8 cellular contexts compared by ENCODE assay signal in the genomic region with DNA sequence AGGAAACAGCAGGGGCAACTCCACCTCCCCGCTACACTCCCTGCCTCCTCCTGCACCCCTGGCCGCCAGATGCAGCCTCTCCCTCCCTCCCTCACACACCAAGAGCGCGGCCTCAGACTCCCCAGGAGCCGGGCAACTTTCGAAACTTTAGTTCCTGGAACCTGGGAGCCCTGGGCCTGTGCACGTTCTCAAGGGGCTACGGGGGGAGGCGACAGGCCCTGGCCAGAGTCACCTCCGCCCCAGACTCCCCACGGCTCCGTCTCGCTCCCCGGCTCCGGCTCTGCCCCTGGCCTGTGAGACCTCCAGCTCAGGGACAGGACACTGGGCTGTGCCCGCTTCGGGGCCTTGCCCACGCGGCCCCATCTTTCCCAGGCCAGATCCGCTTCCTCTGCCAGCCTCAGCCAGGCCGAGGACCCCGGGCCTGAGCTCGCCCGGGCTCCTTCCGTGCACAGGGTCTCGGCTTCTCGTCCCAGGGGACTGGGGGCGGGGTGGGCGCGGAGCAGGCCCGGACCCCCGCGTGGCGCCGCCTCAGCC. TPM values are rescaled to one million over a fixed set of nuclear protein-coding genes. Genes with fewer than 3 reads are reported as not detected.
DNase-seq lines count a peak whose midpoint lies in the region; ATAC-seq and TF ChIP-seq lines count a peak whose summit lies in the region.

No MANE protein-coding gene starts in this region.

- H3K27me3 ChIP-seq in dorsolateral prefrontal cortex, result peaks cover 0 to 76% (median 57%) of the 10 kb centered on the region in 45 donors

- H3K4me1 Mint-ChIP-seq in nephron, result no peaks in the 10 kb centered on the region

- H3K4me3 Mint-ChIP-seq in nephron, result peak overlapping the region; percentile 54 to 68 (median 65)

- H3K27me3 Mint-ChIP-seq in nephron (ENCODE audit: low read depth), result peaks cover 58% of the 10 kb centered on the region

- H3K27ac Mint-ChIP-seq in nephron, result no peak overlapping the region

- H3K27ac ChIP-seq in dorsolateral prefrontal cortex, result no peak overlapping the region

- DNase-seq in GF-D8 (lab: John Stamatoyannopoulos, UW) (peak; percentile 9), HPDE6-E6E7 (ENCODE audit: extremely low spot score) (peak; percentile 51), dorsolateral prefrontal cortex (no peak), SHP77 treated with DMSO at 0.1 percent for 48 hours (lab: John Stamatoyannopoulos, UW) (no peak), inferior parietal cortex (ENCODE audit: extremely low spot score) (no peak)
- DNase-seq in effector CD8-positive, alpha-beta T cell (lab: John Stamatoyannopoulos, UW), result no peak

- no peaks in the 10 kb centered on the region for H3K9me3 Mint-ChIP-seq in nephron

- intact Hi-C loops in dorsolateral prefrontal cortex (cut with DNase I), result no loop called here

- ATAC-seq in HG02870 (IDR thresholded peaks at IDR 0.05; ENCODE audit: unreplicated experiment), result no peak

- no peaks in the 10 kb centered on the region for H3K36me3 Mint-ChIP-seq in nephron (ENCODE audit: low read depth)

- peak overlapping the region in 57 of 59 donors; percentile 8 to 64 (median 39) for H3K4me3 ChIP-seq in dorsolateral prefrontal cortex

- TF ChIP-seq CTCF in dorsolateral prefrontal cortex (IDR thresholded peaks at IDR 0.05 in 54 of 56, conservative IDR thresholded peaks at IDR 0.05 in 2 of 56; ENCODE audit: low read depth in 1 of 56, partially characterized antibody in 56 of 56) (no peak), nephron (IDR thresholded peaks at IDR 0.05; ENCODE audit: unreplicated experiment in 3 of 3) (no peak)

RNA-seq across cellular contexts. Expression of a gene that starts 5.5 kb away (rescaled TPM):
- 1 to 10 TPM in 21 of 120 experiments, under 1 TPM in 75, not detected in 24; 0.18 to 3.8 (median 0.56) TPM for total RNA-seq in dorsolateral prefrontal cortex

Comparison
In these comparisons a context has a peak if more than half of its experiments do, and no peak if none do; other contexts are left out.
1. DNase-seq: peak in GF-D8 (single experiment) and HPDE6-E6E7 (single experiment); none in dorsolateral prefrontal cortex (0 of 10), SHP77 treated with DMSO at 0.1 percent for 48 hours (single experiment), inferior parietal cortex (single experiment) and effector CD8-positive, alpha-beta T cell (single experiment).